ENCODE assay signal across 22 cellular contexts in genomic region chr14:64217747-64218146, GRCh38.
DNase-seq lines count a peak whose midpoint lies in the region; ATAC-seq and TF ChIP-seq lines count a peak whose summit lies in the region.
"Had no signal": no experiment of that assay in that cellular context is flagged by ENCODE, and none has a peak within 500 bp of the region (broad histone marks: within the 10 kb centered on the region; RNA-seq: fewer than 3 reads in every experiment).

No MANE protein-coding gene starts in this region.

- H3K27ac ChIP-seq in gastrocnemius medialis, result peak overlapping the region; percentile 89 to 99 (median 96)
- H3K27ac ChIP-seq: esophagus muscularis mucosa, GM23248, thoracic aorta had no signal

- H3K4me3 ChIP-seq in gastrocnemius medialis, result peak overlapping the region in 2 of 4 donors; percentile 28
- H3K4me3 ChIP-seq: esophagus muscularis mucosa, GM23248, lung, smooth muscle cell, thoracic aorta had no signal

- ATAC-seq in GM19397 (IDR thresholded peaks at IDR 0.05; ENCODE audit: unreplicated experiment) (peak; percentile 7), HG02852 (IDR thresholded peaks at IDR 0.05; ENCODE audit: unreplicated experiment) (peak; percentile 9), gastrocnemius medialis (no peak), HG02763 (IDR thresholded peaks at IDR 0.05; ENCODE audit: unreplicated experiment) (no peak), GM18870 (IDR thresholded peaks at IDR 0.05; ENCODE audit: unreplicated experiment) (no peak)
- ATAC-seq in activated T-helper 17 cell treated with anti-CD3 and anti-CD28 coated beads, Interleukin-2, amount 50 U/mL, for 72 hours (replicated peaks), result no peak
- ATAC-seq: activated CD8-positive, alpha-beta memory T cell treated with anti-CD3 and anti-CD28 coated beads, Interleukin-2, amount 10 ng/mL, durations not matched to agents 7 days and 5 days; naive thymus-derived CD4-positive, alpha-beta T cell had no signal

- peaks cover 88% of the 10 kb centered on the region for H3K36me3 Mint-ChIP-seq in activated T-helper 17 cell treated with anti-CD3 and anti-CD28 coated beads, Interleukin-2, amount 50 U/mL, for 72 hours (ENCODE audit: low read depth)
- peaks cover 98% of the 10 kb centered on the region for H3K36me3 Mint-ChIP-seq in MCF 10A (ENCODE audit: insufficient read depth, unreplicated experiment)

- H3K9me3 Mint-ChIP-seq in activated T-helper 17 cell treated with anti-CD3 and anti-CD28 coated beads, Interleukin-2, amount 50 U/mL, for 72 hours, result no peaks in the 10 kb centered on the region
- no peaks in the 10 kb centered on the region for H3K9me3 Mint-ChIP-seq in MCF 10A (ENCODE audit: unreplicated experiment)

- H3K4me1 Mint-ChIP-seq in activated T-helper 17 cell treated with anti-CD3 and anti-CD28 coated beads, Interleukin-2, amount 50 U/mL, for 72 hours, result no peaks in the 10 kb centered on the region
- H3K4me1 Mint-ChIP-seq in MCF 10A (ENCODE audit: insufficient read depth, unreplicated experiment), result no peaks in the 10 kb centered on the region
- H3K4me1 Mint-ChIP-seq: naive thymus-derived CD4-positive, alpha-beta T cell had no signal

- CTCF ChIA-PET in MCF 10A (lab: Yijun Ruan, JAX), result interaction anchor here (1.1 kb wide), 1 partner anchor 86 kb away, joined by 4 read pairs; no protein-coding TSS in a partner anchor

- no peaks in the 10 kb centered on the region for H3K9me3 ChIP-seq in gastrocnemius medialis
- H3K9me3 ChIP-seq: esophagus muscularis mucosa, thoracic aorta had no signal

- no peak overlapping the region for H3K4me3 Mint-ChIP-seq in activated T-helper 17 cell treated with anti-CD3 and anti-CD28 coated beads, Interleukin-2, amount 50 U/mL, for 72 hours
- H3K4me3 Mint-ChIP-seq in MCF 10A (ENCODE audit: unreplicated experiment), result no peak overlapping the region
- H3K4me3 Mint-ChIP-seq: activated CD8-positive, alpha-beta memory T cell treated with anti-CD3 and anti-CD28 coated beads, Interleukin-2, amount 10 ng/mL, durations not matched to agents 7 days and 5 days; naive thymus-derived CD4-positive, alpha-beta T cell had no signal

- DNase-seq in gastrocnemius medialis, result no peak
- no peak for DNase-seq in MCF 10A (ENCODE audit: unreplicated experiment)
- no peak for DNase-seq in NCI-H774 (lab: John Stamatoyannopoulos, UW)
- DNase-seq: activated CD4-positive, alpha-beta T cell treated with anti-CD3 and anti-CD28 coated beads for 4 hours; activated CD8-positive, alpha-beta memory T cell treated with anti-CD3 and anti-CD28 coated beads, Interleukin-2, amount 10 ng/mL, durations not matched to agents 7 days and 5 days; activated effector memory CD4-positive, alpha-beta T cell treated with Interleukin-2 at 50 U/mL for 16 hours; GM23248; IMR-90; naive thymus-derived CD4-positive, alpha-beta T cell; NCI-H1930; NCI-H510A; SIG-M5 had no signal

- no peak for TF ChIP-seq POLR2A in gastrocnemius medialis (IDR thresholded peaks at IDR 0.05)

- H3K27me3 Mint-ChIP-seq in activated T-helper 17 cell treated with anti-CD3 and anti-CD28 coated beads, Interleukin-2, amount 50 U/mL, for 72 hours, result no peaks in the 10 kb centered on the region
- H3K27me3 Mint-ChIP-seq in MCF 10A (ENCODE audit: insufficient read depth, unreplicated experiment), result no peaks in the 10 kb centered on the region
- H3K27me3 Mint-ChIP-seq: activated CD8-positive, alpha-beta memory T cell treated with anti-CD3 and anti-CD28 coated beads, Interleukin-2, amount 10 ng/mL, durations not matched to agents 7 days and 5 days; naive thymus-derived CD4-positive, alpha-beta T cell; progenitor cell of endocrine pancreas had no signal

- intact Hi-C loops in gastrocnemius medialis (cut with DNase I; ENCODE audit: low total_unique reads), result loop anchor here (5.0 kb wide), 1 partner anchor 355 kb away; no protein-coding TSS in a partner anchor
- intact Hi-C loops in MCF 10A (cut with micrococcal nuclease), result no loop called here

- H3K27ac Mint-ChIP-seq in activated T-helper 17 cell treated with anti-CD3 and anti-CD28 coated beads, Interleukin-2, amount 50 U/mL, for 72 hours, result peak overlapping the region; percentile 56
- H3K27ac Mint-ChIP-seq in MCF 10A (ENCODE audit: low read depth, unreplicated experiment), result no peak overlapping the region
- H3K27ac Mint-ChIP-seq: activated CD8-positive, alpha-beta memory T cell treated with anti-CD3 and anti-CD28 coated beads, Interleukin-2, amount 10 ng/mL, durations not matched to agents 7 days and 5 days; progenitor cell of endocrine pancreas had no signal

- no TSS peak for BruUV-seq in MCF 10A (replicated peaks; lab: Mats Ljungman, UMichigan)

- TF ChIP-seq CTCF in gastrocnemius medialis (IDR thresholded peaks at IDR 0.05 in 4 of 5, conservative IDR thresholded peaks at IDR 0.05 in 1 of 5) (no peak), MCF 10A (IDR thresholded peaks at IDR 0.05; ENCODE audit: unreplicated experiment) (no peak)

- in situ Hi-C loops in gastrocnemius medialis (cut with MboI; ENCODE audit: low sequenced_read_pairs in 4 of 4), result no loop called here

- POLR2A ChIA-PET in MCF 10A (lab: Yijun Ruan, JAX), result no interaction called here

- peaks cover 0 to 41% of the 10 kb centered on the region in 2 donors for H3K36me3 ChIP-seq in gastrocnemius medialis

- H3K4me1 ChIP-seq in gastrocnemius medialis, result peaks cover 80 to 85% of the 10 kb centered on the region in 2 donors

- no peaks in the 10 kb centered on the region for H3K27me3 ChIP-seq in gastrocnemius medialis
- H3K27me3 ChIP-seq: esophagus muscularis mucosa had no signal

Comparison
In these comparisons a context has a peak if more than half of its experiments do, and no peak if none do; other contexts are left out.
1. ATAC-seq: peak in GM19397 (single experiment) and HG02852 (single experiment); none in activated T-helper 17 cell treated with anti-CD3 and anti-CD28 coated beads, Interleukin-2, amount 50 U/mL, for 72 hours (single experiment), gastrocnemius medialis (0 of 2), HG02763 (single experiment) and GM18870 (single experiment).